Comparison of ENCODE assay signal across 9 cellular contexts in the genomic region with DNA sequence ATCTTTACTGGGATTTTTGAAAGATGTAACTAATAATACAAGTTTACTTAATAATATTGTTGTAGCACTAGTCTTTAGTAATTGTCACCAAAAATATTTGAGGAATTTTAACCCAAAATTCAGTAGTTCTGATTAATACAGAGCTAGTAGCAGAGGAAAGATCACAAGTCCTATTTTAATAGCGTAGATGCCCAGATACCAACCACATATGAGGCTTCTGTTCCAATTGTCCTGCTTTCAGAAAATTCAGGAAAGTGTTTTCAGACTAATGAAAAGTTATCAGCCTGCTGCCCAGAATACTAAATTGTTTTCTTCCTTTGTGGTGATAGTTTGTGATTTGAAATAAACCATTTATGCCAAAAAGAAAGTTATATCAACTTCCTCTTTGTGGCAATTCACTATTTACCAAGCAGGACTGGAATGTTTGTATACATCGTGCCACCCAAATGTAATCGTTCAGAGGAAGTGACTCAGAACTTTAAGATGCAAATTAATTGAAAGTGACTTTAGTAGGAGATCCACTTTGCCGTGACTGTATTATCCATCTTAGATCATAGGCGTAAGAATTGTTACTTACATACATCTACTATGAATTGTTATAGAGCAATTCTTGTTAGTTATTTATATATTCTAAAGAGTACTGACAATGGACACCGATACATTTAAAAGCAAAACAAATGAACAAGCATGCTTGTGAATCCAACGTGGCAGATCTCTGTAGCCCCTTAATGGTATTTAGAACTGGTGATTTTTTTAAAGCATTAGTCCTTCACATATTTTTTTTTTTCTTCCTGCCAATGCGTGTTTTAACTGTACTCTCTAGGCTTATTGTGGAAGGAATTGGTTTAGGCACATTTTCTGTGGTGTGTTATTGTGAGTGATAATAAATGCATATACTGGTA.
A peak's percentile ranks its signal among the peaks of the same experiment; 100 is the strongest.
DNase-seq lines count a peak whose midpoint lies in the region; ATAC-seq and TF ChIP-seq lines count a peak whose summit lies in the region.
"Had no signal": no experiment of that assay in that cellular context is flagged by ENCODE, and none has a peak within 500 bp of the region (broad histone marks: within the 10 kb centered on the region; RNA-seq: fewer than 3 reads in every experiment).

No MANE protein-coding gene starts in this region.

- H3K27me3 ChIP-seq in HL-60 (ENCODE audit: insufficient read depth, poor library complexity, severe bottlenecking) (no peaks in the 10 kb centered on the region), adipocyte (replicated peaks; ENCODE audit: control insufficient read depth, insufficient read depth, low read length) (no peaks in the 10 kb centered on the region), spleen (replicated peaks in 1 of 7) (no peaks in the 10 kb centered on the region)
- no peaks in the 10 kb centered on the region for H3K27me3 ChIP-seq in CD4-positive, alpha-beta T cell (ENCODE audit: control insufficient read depth, insufficient read depth, low read length)

- intact Hi-C loops in spleen (cut with DNase I; ENCODE audit: low total_unique reads) = no loop called here
- intact Hi-C loops in CD4-positive, alpha-beta T cell (cut with DNase I, micrococcal nuclease) = no loop called here

- TF ChIP-seq POLR2A in spleen (IDR thresholded peaks at IDR 0.05) = no peak

- H3K9me3 Mint-ChIP-seq in CD4-positive, alpha-beta T cell = peaks cover 6% of the 10 kb centered on the region

- H3K27ac Mint-ChIP-seq in CD4-positive, alpha-beta T cell = no peak overlapping the region

- H3K27ac ChIP-seq in HL-60 (replicated peaks) (0 out of 2 replicates have a peak overlapping the region, but pooled peaks have one; percentile 2), spleen (peak overlapping the region in 5 of 8 donors; percentile 4 to 41 (median 26))
- no peak overlapping the region for H3K27ac ChIP-seq in CD4-positive, alpha-beta T cell (ENCODE audit: low read depth, low read length)
- H3K27ac ChIP-seq: 22Rv1 had no signal

- H3K36me3 ChIP-seq in adipocyte (ENCODE audit: control insufficient read depth, insufficient read depth, low read length, severe bottlenecking) (no peaks in the 10 kb centered on the region), spleen (no peaks in the 10 kb centered on the region)

- no peaks in the 10 kb centered on the region for H3K9me3 ChIP-seq in adipocyte (ENCODE audit: control insufficient read depth, low read length)
- peaks cover 0 to 7% (median 1%) of the 10 kb centered on the region in 8 donors for H3K9me3 ChIP-seq in spleen
- H3K9me3 ChIP-seq in CD4-positive, alpha-beta T cell (ENCODE audit: control insufficient read depth, low read length) = peaks cover 11% of the 10 kb centered on the region

- POLR2A ChIA-PET in CD4-positive, alpha-beta T cell (lab: Charles Lee) = no interaction called here

- 23 to 37% (median 30%) methylated on average over 8 of the region's 8 CpGs for WGBS in spleen, 5 donors

- CTCF ChIA-PET in CD4-positive, alpha-beta T cell (lab: Charles Lee) = no interaction called here

- no peaks in the 10 kb centered on the region for H3K4me1 Mint-ChIP-seq in CD4-positive, alpha-beta T cell (ENCODE audit: low read depth)

- H3K27me3 Mint-ChIP-seq in CD4-positive, alpha-beta T cell = no peaks in the 10 kb centered on the region

- H3K4me1 ChIP-seq in adipocyte (ENCODE audit: control insufficient read depth, insufficient read depth, low read length) (no peaks in the 10 kb centered on the region), spleen (peaks cover 0 to 13% (median 1%) of the 10 kb centered on the region in 6 donors)

- H3K9ac ChIP-seq in adipocyte (ENCODE audit: low read length) = no peak overlapping the region

- ATAC-seq in omental fat pad (ENCODE audit: low FRiP score) = no peak
- ATAC-seq in CD4-positive, alpha-beta T cell (ENCODE audit: poor library complexity) = no peak
- ATAC-seq in HG03159 (IDR thresholded peaks at IDR 0.05; ENCODE audit: unreplicated experiment) = no peak

- DNase-seq in DMS53 (lab: John Stamatoyannopoulos, UW) = peak; percentile 31
- DNase-seq in DMS53 treated with DMSO at 0.1 percent for 48 hours (lab: John Stamatoyannopoulos, UW; ENCODE audit: unreplicated experiment) = no peak
- DNase-seq in HL-60 (ENCODE audit: low read depth in 1 of 2, low spot score in 1 of 2) = peak; percentile 14 to 37
- peak; percentile 65 for DNase-seq in adipocyte (ENCODE audit: low read depth)
- no peak for DNase-seq in spleen
- DNase-seq in omental fat pad (ENCODE audit: low spot score) = no peak
- no peak for DNase-seq in CD4-positive, alpha-beta T cell

- H3K4me3 ChIP-seq in HL-60 (replicated peaks; ENCODE audit: insufficient read depth, low read length) = no peak overlapping the region
- H3K4me3 ChIP-seq in adipocyte (ENCODE audit: low read length) = no peak overlapping the region
- peak overlapping the region in 3 of 8 donors; percentile 5 to 30 (median 22) for H3K4me3 ChIP-seq in spleen

- H3K36me3 Mint-ChIP-seq in CD4-positive, alpha-beta T cell (ENCODE audit: low read depth) = peaks cover 34% of the 10 kb centered on the region

- no peak overlapping the region for H3K4me3 Mint-ChIP-seq in CD4-positive, alpha-beta T cell

- TF ChIP-seq CTCF in HL-60 (IDR thresholded peaks at IDR 0.05; ENCODE audit: insufficient read depth, low read length) (no peak), spleen (IDR thresholded peaks at IDR 0.05 in 8 of 11, conservative IDR thresholded peaks at IDR 0.05 in 3 of 11) (no peak), omental fat pad (IDR thresholded peaks at IDR 0.05) (no peak)
- no peak for TF ChIP-seq CTCF in CD4-positive, alpha-beta T cell (IDR thresholded peaks at IDR 0.05)

Comparison
In these comparisons a context has a peak if more than half of its experiments do, and no peak if none do; other contexts are left out.
1. DNase-seq: peak in DMS53 (single experiment), HL-60 (2 of 2) and adipocyte (single experiment); none in DMS53 treated with DMSO at 0.1 percent for 48 hours (single experiment), spleen (single experiment), omental fat pad (single experiment) and CD4-positive, alpha-beta T cell (0 of 10).